Comparison of ENCODE assay signal across 9 cellular contexts in the genomic region with DNA sequence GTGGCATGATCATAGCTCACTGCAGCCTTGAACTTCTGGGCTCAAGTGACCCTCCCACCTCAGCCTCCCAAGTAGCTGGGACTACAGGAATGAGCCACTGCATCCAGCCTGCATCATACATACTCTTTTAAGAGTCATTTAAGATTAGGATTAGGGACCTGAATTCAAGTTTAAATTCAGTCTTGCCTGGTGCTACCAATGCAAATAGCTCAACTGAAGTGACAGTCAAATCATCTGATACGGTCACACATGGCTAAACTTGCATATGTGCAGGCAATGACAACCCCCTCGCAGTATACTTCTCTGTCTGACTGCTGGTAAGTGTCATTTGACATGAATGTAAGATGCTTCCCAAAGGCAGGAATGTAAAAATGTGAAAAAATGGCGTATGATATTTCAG.
A peak's percentile ranks its signal among the peaks of the same experiment; 100 is the strongest.
DNase-seq lines count a peak whose midpoint lies in the region; ATAC-seq and TF ChIP-seq lines count a peak whose summit lies in the region.
"Had no signal": no experiment of that assay in that cellular context is flagged by ENCODE, and none has a peak within 500 bp of the region (broad histone marks: within the 10 kb centered on the region; RNA-seq: fewer than 3 reads in every experiment).

No MANE protein-coding gene starts in this region.

- H3K4me3 ChIP-seq in DOHH2 (ENCODE audit: low read length), result peak overlapping the region; percentile 75

- CTCF ChIA-PET in activated naive CD4-positive, alpha-beta T cell treated with anti-CD3 and anti-CD28 coated beads, Interleukin-2, amount 10 ng/mL, durations not matched to agents 7 days and 5 days (lab: Charles Lee), result no interaction called here

- no peaks in the 10 kb centered on the region for H3K79me2 ChIP-seq in DOHH2 (ENCODE audit: control insufficient read depth, low read length)

- H3K9me3 Mint-ChIP-seq in activated naive CD4-positive, alpha-beta T cell treated with anti-CD3 and anti-CD28 coated beads, Interleukin-2, amount 10 ng/mL, durations not matched to agents 7 days and 5 days, result no peaks in the 10 kb centered on the region

- H3K4me2 ChIP-seq in DOHH2 (ENCODE audit: low read length), result peak overlapping the region; percentile 99

- no peaks in the 10 kb centered on the region for H3K27me3 ChIP-seq in DOHH2 (ENCODE audit: control insufficient read depth, low read length)

- no peaks in the 10 kb centered on the region for H3K9me3 ChIP-seq in DOHH2 (ENCODE audit: control insufficient read depth, insufficient read depth, low read length)

- no peak for TF ChIP-seq CTCF in DOHH2 (IDR thresholded peaks at IDR 0.05; ENCODE audit: low read depth, low read length, poor library complexity, severe bottlenecking)

- ATAC-seq in GM19395 (IDR thresholded peaks at IDR 0.05; ENCODE audit: unreplicated experiment) (peak; percentile 66), HG02981 (IDR thresholded peaks at IDR 0.05; ENCODE audit: unreplicated experiment) (peak; percentile 45)
- ATAC-seq: HCT116 had no signal

- H3K36me3 ChIP-seq in DOHH2 (ENCODE audit: control insufficient read depth, low read length), result no peaks in the 10 kb centered on the region

- DNase-seq in OCI-M1 (lab: John Stamatoyannopoulos, UW) (peak; percentile 39), AG20443 (ENCODE audit: low spot score) (no peak), DMS 273 (lab: John Stamatoyannopoulos, UW; ENCODE audit: unreplicated experiment) (no peak)
- DNase-seq in stimulated activated naive CD4-positive, alpha-beta T cell (lab: John Stamatoyannopoulos, UW), result no peak
- no peak for DNase-seq in activated naive CD4-positive, alpha-beta T cell treated with anti-CD3 and anti-CD28 coated beads, Interleukin-2, amount 10 ng/mL, durations not matched to agents 7 days and 5 days

- peaks cover 69% of the 10 kb centered on the region for H3K4me1 ChIP-seq in DOHH2 (ENCODE audit: control insufficient read depth, low read length)

- peaks cover 24% of the 10 kb centered on the region for H3F3A ChIP-seq in DOHH2 (ENCODE audit: control insufficient read depth, insufficient read depth)

- no peaks in the 10 kb centered on the region for H3K36me3 Mint-ChIP-seq in activated naive CD4-positive, alpha-beta T cell treated with anti-CD3 and anti-CD28 coated beads, Interleukin-2, amount 10 ng/mL, durations not matched to agents 7 days and 5 days

- peak overlapping the region; percentile 94 for H3K27ac ChIP-seq in DOHH2 (ENCODE audit: low read depth, low read length)

- no peaks in the 10 kb centered on the region for H4K20me1 ChIP-seq in DOHH2 (ENCODE audit: control insufficient read depth, insufficient read depth, low read depth, low read length)

- peaks cover 26% of the 10 kb centered on the region for H3K4me1 Mint-ChIP-seq in activated naive CD4-positive, alpha-beta T cell treated with anti-CD3 and anti-CD28 coated beads, Interleukin-2, amount 10 ng/mL, durations not matched to agents 7 days and 5 days

- peaks cover 9% of the 10 kb centered on the region for H3K27me3 Mint-ChIP-seq in activated naive CD4-positive, alpha-beta T cell treated with anti-CD3 and anti-CD28 coated beads, Interleukin-2, amount 10 ng/mL, durations not matched to agents 7 days and 5 days

- no peak overlapping the region for H3K4me3 Mint-ChIP-seq in activated naive CD4-positive, alpha-beta T cell treated with anti-CD3 and anti-CD28 coated beads, Interleukin-2, amount 10 ng/mL, durations not matched to agents 7 days and 5 days

- no peak overlapping the region for H3K27ac Mint-ChIP-seq in activated naive CD4-positive, alpha-beta T cell treated with anti-CD3 and anti-CD28 coated beads, Interleukin-2, amount 10 ng/mL, durations not matched to agents 7 days and 5 days

- no peaks in the 10 kb centered on the region for H3K9me2 ChIP-seq in DOHH2 (replicated peaks; ENCODE audit: control insufficient read depth, low read length)
